In genomic region chr19:5931251-5931650, GRCh38 we compare ENCODE assay signal across 22 cellular contexts.
"Had no signal": no experiment of that assay in that cellular context is flagged by ENCODE, and none has a peak within 500 bp of the region (broad histone marks: within the 10 kb centered on the region; RNA-seq: fewer than 3 reads in every experiment).

No MANE protein-coding gene starts in this region.

- DNase-seq: dermis blood vessel endothelial cell; effector CD4-positive, alpha-beta T cell; endodermal cell; erythroblast; foreskin melanocyte; kidney; left cardiac atrium; left ventricle myocardium inferior; mesendoderm; naive thymus-derived CD4-positive, alpha-beta T cell; spleen; stimulated activated CD4-positive, alpha-beta T cell treated with anti-CD3 and anti-CD28 coated beads, Interleukin-15, amount 100 ng/mL, for 24 hours; stimulated activated CD4-positive, alpha-beta T cell treated with anti-CD3 and anti-CD28 coated beads, Interleukin-1b, Interleukin-23, amount 100 ng/mL, for 48 hours; stimulated activated CD4-positive, alpha-beta T cell treated with anti-CD3 and anti-CD28 coated beads, Interleukin-4, amount 100 ng/mL, for 24 hours; trophoblast cell had no signal

- H3K9me3 ChIP-seq: left ventricle myocardium inferior, right atrium auricular region, spleen, thoracic aorta had no signal

- H3K4me3 ChIP-seq: hepatocyte, left ventricle myocardium inferior, right atrium auricular region, spleen, thoracic aorta had no signal

- FAIRE-seq: colon, endothelial cell of umbilical vein, kidney, urothelium cell line had no signal

- ATAC-seq: left cardiac atrium; naive thymus-derived CD4-positive, alpha-beta T cell; stimulated activated memory B cell treated with anti-CD40 and anti-IgM and Interleukin-4, amounts not matched to agents 10 μg/mL and 1 μg/mL and 100 μg/mL, for 72 hours had no signal

- H3K27me3 ChIP-seq: hepatocyte, right atrium auricular region, spleen had no signal

- H3K4me2 ChIP-seq: hepatocyte had no signal

- H3K27ac ChIP-seq: hepatocyte, left ventricle myocardium inferior, right atrium auricular region, spleen, thoracic aorta had no signal

- H2AFZ ChIP-seq: hepatocyte had no signal
